In the genomic region with DNA sequence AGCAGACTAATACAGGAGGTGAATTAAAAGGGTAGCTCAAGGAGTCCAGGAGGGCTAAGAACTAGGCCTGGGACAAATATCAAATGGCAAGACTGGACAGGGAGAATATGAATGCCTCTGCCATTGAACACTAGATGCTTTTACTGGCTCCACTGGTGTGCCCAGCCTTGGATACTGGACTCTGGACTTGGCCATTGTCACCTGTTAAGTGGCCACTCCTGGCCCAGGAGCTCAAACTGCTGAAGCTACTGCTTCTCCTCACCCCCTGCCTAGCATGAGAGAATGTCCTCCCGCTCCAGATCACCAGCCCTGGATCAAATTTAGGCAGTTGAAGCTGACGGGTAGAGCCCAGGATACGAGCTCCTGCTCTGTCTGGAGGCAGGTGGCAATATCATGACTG, we compare ENCODE assay signal across 35 cellular contexts.
"Had no signal": no experiment of that assay in that cellular context is flagged by ENCODE, and none has a peak within 500 bp of the region (broad histone marks: within the 10 kb centered on the region; RNA-seq: fewer than 3 reads in every experiment).

No MANE protein-coding gene starts in this region.

- H3K4me1 Mint-ChIP-seq: activated B cell treated with CpG ODN at 0.5 μM for 24 hours; activated naive CD4-positive, alpha-beta T cell treated with anti-CD3 and anti-CD28 coated beads, Interleukin-2, amount 50 U/mL, for 24 hours; activated naive CD8-positive, alpha-beta T cell treated with anti-CD3 and anti-CD28 coated beads for 36 hours; activated naive CD8-positive, alpha-beta T cell treated with anti-CD3 and anti-CD28 coated beads, Interleukin-2, amount 50 U/mL, for 24 hours; T-helper 17 cell had no signal

- H3K4me1 ChIP-seq: adrenal gland, colonic mucosa had no signal

- H3K36me3 ChIP-seq: adrenal gland, colonic mucosa, WERI-Rb-1 had no signal

- H3K27ac ChIP-seq: adrenal gland, body of pancreas, colonic mucosa, dorsolateral prefrontal cortex, WERI-Rb-1 had no signal

- H3K9me3 ChIP-seq: adrenal gland, colonic mucosa had no signal

- H3K27me3 ChIP-seq: adrenal gland, body of pancreas, colonic mucosa, dorsolateral prefrontal cortex had no signal

- H3K4me3 ChIP-seq: adrenal gland, body of pancreas, colonic mucosa, dorsolateral prefrontal cortex had no signal

- H3K36me3 Mint-ChIP-seq: activated naive CD4-positive, alpha-beta T cell treated with anti-CD3 and anti-CD28 coated beads, Interleukin-2, amount 50 U/mL, for 24 hours; activated naive CD8-positive, alpha-beta T cell treated with anti-CD3 and anti-CD28 coated beads for 36 hours had no signal

- DNase-seq: activated B cell treated with CpG ODN at 0.5 μM for 24 hours; activated CD4-positive, alpha-beta T cell treated with anti-CD3 and anti-CD28 coated beads for 48 hours; activated CD4-positive, alpha-beta T cell treated with anti-CD3 and anti-CD28 coated beads, Interleukin-2, amount 50 U/mL, for 1 hour; activated CD4-positive, alpha-beta T cell treated with anti-CD3 and anti-CD28 coated beads, Interleukin-2, amount 50 U/mL, for 48 hours; activated CD8-positive, alpha-beta T cell treated with anti-CD3 and anti-CD28 coated beads for 36 hours; activated effector memory CD4-positive, alpha-beta T cell treated with anti-CD3 and anti-CD28 coated beads, Interleukin-2, amount 50 U/mL, for 16 hours; activated naive CD4-positive, alpha-beta T cell treated with anti-CD3 and anti-CD28 coated beads for 36 hours; activated naive CD8-positive, alpha-beta T cell treated with anti-CD3 and anti-CD28 coated beads for 36 hours; activated naive CD8-positive, alpha-beta T cell treated with anti-CD3 and anti-CD28 coated beads, Interleukin-2, amount 50 U/mL, for 24 hours; activated T-cell treated with anti-CD3 and anti-CD28 coated beads, Interleukin-2, amount 50 U/mL, for 1 hour; activated T-cell treated with anti-CD3 and anti-CD28 coated beads, Interleukin-2, amount 50 U/mL, for 48 hours; amygdala; aorta; body of pancreas; central memory CD4-positive, alpha-beta T cell; cerebellar nuclear complex; colonic mucosa; dorsolateral prefrontal cortex; effector memory CD4-positive, alpha-beta T cell; endodermal cell; foreskin fibroblast; glutamatergic neuron; T-helper 1 cell; T-helper 17 cell; T1000; WERI-Rb-1 had no signal

- FAIRE-seq: frontal cortex had no signal

- ATAC-seq: activated CD4-positive, CD25-positive, alpha-beta regulatory T cell treated with anti-CD3 and anti-CD28 coated beads, Interleukin-2, amount 50 U/mL, for 24 hours; activated CD8-positive, alpha-beta T cell treated with anti-CD3 and anti-CD28 coated beads for 36 hours; activated naive CD8-positive, alpha-beta T cell treated with anti-CD3 and anti-CD28 coated beads, Interleukin-2, amount 50 U/mL, for 24 hours; body of pancreas; esophagus mucosa; T-helper 17 cell had no signal

- H3K27ac Mint-ChIP-seq: activated B cell treated with CpG ODN at 0.5 μM for 24 hours; activated CD8-positive, alpha-beta T cell treated with anti-CD3 and anti-CD28 coated beads for 36 hours; activated naive CD4-positive, alpha-beta T cell treated with anti-CD3 and anti-CD28 coated beads for 36 hours; activated naive CD4-positive, alpha-beta T cell treated with anti-CD3 and anti-CD28 coated beads, Interleukin-2, amount 50 U/mL, for 24 hours; activated naive CD8-positive, alpha-beta T cell treated with anti-CD3 and anti-CD28 coated beads for 36 hours; activated naive CD8-positive, alpha-beta T cell treated with anti-CD3 and anti-CD28 coated beads, Interleukin-2, amount 50 U/mL, for 24 hours; activated T-helper 1 cell treated with anti-CD3 and anti-CD28 coated beads, Interleukin-12 subunit alpha, Interleukin-12 subunit beta, Interleukin-2, Interleukin-4 antibody, amounts not matched to agents 30 ng/mL and 10 ng/mL and 1 ng/mL, durations not matched to agents 14 hours and 24 hours and 36 hours; activated T-helper 2 cell treated with anti-CD3 and anti-CD28 coated beads, Interferon-gamma antibody, Interleukin-2, Interleukin-4, amounts not matched to agents 10 μg/mL and 5 μg/mL and 100 μg/mL, durations not matched to agents 14 hours and 24 hours and 36 hours; dendritic cell treated with granulocyte-macrophage colony-stimulating factor and Interleukin-4, amounts not matched to agents 40 ng/mL and 50 ng/mL, for 4 days; endodermal cell; T-helper 17 cell; T-helper 2 cell treated with Interferon-gamma antibody and Interleukin-4, amounts not matched to agents 5 μg/mL and 100 μg/mL, for 36 hours had no signal

- H3K4me3 Mint-ChIP-seq: activated B cell treated with CpG ODN at 0.5 μM for 24 hours; activated CD8-positive, alpha-beta T cell treated with anti-CD3 and anti-CD28 coated beads for 36 hours; activated naive CD4-positive, alpha-beta T cell treated with anti-CD3 and anti-CD28 coated beads for 36 hours; activated naive CD4-positive, alpha-beta T cell treated with anti-CD3 and anti-CD28 coated beads, Interleukin-2, amount 50 U/mL, for 24 hours; activated naive CD8-positive, alpha-beta T cell treated with anti-CD3 and anti-CD28 coated beads for 36 hours; activated naive CD8-positive, alpha-beta T cell treated with anti-CD3 and anti-CD28 coated beads, Interleukin-2, amount 50 U/mL, for 24 hours; activated T-helper 1 cell treated with anti-CD3 and anti-CD28 coated beads, Interleukin-12 subunit alpha, Interleukin-12 subunit beta, Interleukin-2, Interleukin-4 antibody, amounts not matched to agents 30 ng/mL and 10 ng/mL and 1 ng/mL, durations not matched to agents 14 hours and 24 hours and 36 hours; dendritic cell treated with granulocyte-macrophage colony-stimulating factor and Interleukin-4, amounts not matched to agents 40 ng/mL and 50 ng/mL, for 4 days; endodermal cell; T-helper 17 cell; T-helper 2 cell treated with Interferon-gamma antibody and Interleukin-4, amounts not matched to agents 5 μg/mL and 100 μg/mL, for 36 hours had no signal

- H3K27me3 Mint-ChIP-seq: activated naive CD4-positive, alpha-beta T cell treated with anti-CD3 and anti-CD28 coated beads, Interleukin-2, amount 50 U/mL, for 24 hours; activated naive CD8-positive, alpha-beta T cell treated with anti-CD3 and anti-CD28 coated beads for 36 hours; dendritic cell treated with granulocyte-macrophage colony-stimulating factor and Interleukin-4, amounts not matched to agents 40 ng/mL and 50 ng/mL, for 4 days had no signal

- H3K9me3 Mint-ChIP-seq: activated B cell treated with CpG ODN at 0.5 μM for 24 hours; activated CD8-positive, alpha-beta T cell treated with anti-CD3 and anti-CD28 coated beads for 36 hours; activated naive CD4-positive, alpha-beta T cell treated with anti-CD3 and anti-CD28 coated beads for 36 hours; activated naive CD4-positive, alpha-beta T cell treated with anti-CD3 and anti-CD28 coated beads, Interleukin-2, amount 50 U/mL, for 24 hours; activated naive CD8-positive, alpha-beta T cell treated with anti-CD3 and anti-CD28 coated beads for 36 hours; activated naive CD8-positive, alpha-beta T cell treated with anti-CD3 and anti-CD28 coated beads, Interleukin-2, amount 50 U/mL, for 24 hours; activated T-helper 1 cell treated with anti-CD3 and anti-CD28 coated beads, Interleukin-12 subunit alpha, Interleukin-12 subunit beta, Interleukin-2, Interleukin-4 antibody, amounts not matched to agents 30 ng/mL and 10 ng/mL and 1 ng/mL, durations not matched to agents 14 hours and 24 hours and 36 hours; activated T-helper 2 cell treated with anti-CD3 and anti-CD28 coated beads, Interferon-gamma antibody, Interleukin-2, Interleukin-4, amounts not matched to agents 10 μg/mL and 5 μg/mL and 100 μg/mL, durations not matched to agents 14 hours and 24 hours and 36 hours; dendritic cell treated with granulocyte-macrophage colony-stimulating factor and Interleukin-4, amounts not matched to agents 40 ng/mL and 50 ng/mL, for 4 days; T-helper 2 cell treated with Interferon-gamma antibody and Interleukin-4, amounts not matched to agents 5 μg/mL and 100 μg/mL, for 36 hours had no signal
